1 cellular context compared by ENCODE assay signal in the genomic region with DNA sequence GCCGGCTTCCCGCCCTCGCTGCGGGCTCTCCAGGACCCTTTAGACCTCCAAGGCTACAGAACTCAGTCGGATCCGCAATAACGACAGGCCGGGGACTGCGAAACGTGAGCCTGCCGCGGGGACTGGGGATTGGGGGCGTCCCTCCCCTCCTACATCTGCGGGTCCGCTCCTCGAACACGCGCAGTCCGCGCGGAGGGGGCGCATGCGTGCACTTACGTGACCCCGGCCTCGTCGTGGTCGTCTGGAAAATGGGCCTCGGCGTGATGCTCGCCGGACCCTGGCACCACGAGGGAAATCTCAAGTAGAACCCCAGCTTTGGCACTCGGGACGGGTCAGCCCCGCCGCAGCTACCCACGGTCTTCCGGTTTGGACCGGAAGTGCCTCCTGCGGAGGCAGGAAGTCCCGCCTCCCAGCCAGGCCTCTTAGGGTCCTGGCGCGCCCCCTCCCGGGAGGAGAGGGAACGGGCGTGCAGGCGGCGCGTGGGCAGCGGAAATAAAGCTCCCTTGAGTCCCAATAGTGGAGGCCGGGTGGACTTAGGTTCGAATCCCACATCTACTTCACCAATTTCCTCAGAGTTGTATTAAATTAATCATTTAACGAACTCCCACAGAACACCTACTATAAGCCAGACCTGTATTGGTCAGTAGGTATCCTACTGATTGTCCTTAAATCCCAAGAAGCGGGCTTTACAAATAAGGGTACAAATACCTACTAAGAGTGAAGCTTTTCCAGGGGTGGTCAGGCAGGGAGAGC.
TF ChIP-seq lines count a peak whose summit lies in the region.

A gene with protein sequence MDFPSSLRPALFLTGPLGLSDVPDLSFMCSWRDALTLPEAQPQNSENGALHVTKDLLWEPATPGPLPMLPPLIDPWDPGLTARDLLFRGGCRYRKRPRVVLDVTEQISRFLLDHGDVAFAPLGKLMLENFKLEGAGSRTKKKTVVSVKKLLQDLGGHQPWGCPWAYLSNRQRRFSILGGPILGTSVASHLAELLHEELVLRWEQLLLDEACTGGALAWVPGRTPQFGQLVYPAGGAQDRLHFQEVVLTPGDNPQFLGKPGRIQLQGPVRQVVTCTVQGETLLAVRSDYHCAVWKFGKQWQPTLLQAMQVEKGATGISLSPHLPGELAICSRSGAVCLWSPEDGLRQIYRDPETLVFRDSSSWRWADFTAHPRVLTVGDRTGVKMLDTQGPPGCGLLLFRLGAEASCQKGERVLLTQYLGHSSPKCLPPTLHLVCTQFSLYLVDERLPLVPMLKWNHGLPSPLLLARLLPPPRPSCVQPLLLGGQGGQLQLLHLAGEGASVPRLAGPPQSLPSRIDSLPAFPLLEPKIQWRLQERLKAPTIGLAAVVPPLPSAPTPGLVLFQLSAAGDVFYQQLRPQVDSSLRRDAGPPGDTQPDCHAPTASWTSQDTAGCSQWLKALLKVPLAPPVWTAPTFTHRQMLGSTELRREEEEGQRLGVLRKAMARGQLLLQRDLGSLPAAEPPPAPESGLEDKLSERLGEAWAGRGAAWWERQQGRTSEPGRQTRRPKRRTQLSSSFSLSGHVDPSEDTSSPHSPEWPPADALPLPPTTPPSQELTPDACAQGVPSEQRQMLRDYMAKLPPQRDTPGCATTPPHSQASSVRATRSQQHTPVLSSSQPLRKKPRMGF (minus strand): TSS at position 373 of the 753 bp plus-strand sequence. CDS start 2,069 bp downstream, outside the sequence.

TF ChIP-seq in GM12878, 131 proteins besides CTCF, POLR2A, EP300 and RAD21 (continued from another document):
- TF ChIP-seq, protein P1, sequence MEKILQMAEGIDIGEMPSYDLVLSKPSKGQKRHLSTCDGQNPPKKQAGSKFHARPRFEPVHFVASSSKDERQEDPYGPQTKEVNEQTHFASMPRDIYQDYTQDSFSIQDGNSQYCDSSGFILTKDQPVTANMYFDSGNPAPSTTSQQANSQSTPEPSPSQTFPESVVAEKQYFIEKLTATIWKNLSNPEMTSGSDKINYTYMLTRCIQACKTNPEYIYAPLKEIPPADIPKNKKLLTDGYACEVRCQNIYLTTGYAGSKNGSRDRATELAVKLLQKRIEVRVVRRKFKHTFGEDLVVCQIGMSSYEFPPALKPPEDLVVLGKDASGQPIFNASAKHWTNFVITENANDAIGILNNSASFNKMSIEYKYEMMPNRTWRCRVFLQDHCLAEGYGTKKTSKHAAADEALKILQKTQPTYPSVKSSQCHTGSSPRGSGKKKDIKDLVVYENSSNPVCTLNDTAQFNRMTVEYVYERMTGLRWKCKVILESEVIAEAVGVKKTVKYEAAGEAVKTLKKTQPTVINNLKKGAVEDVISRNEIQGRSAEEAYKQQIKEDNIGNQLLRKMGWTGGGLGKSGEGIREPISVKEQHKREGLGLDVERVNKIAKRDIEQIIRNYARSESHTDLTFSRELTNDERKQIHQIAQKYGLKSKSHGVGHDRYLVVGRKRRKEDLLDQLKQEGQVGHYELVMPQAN (conservative IDR thresholded peaks at IDR 0.05), result peak; percentile 85; the same call in 1 of the 2 replicates
- TF ChIP-seq YY1 (IDR thresholded peaks at IDR 0.05; ENCODE audit: low read depth, low read length), result peak; percentile 70
- TF ChIP-seq JUND (IDR thresholded peaks at IDR 0.05; ENCODE audit: low read depth, low read length), result no peak
- peak; percentile 65 for TF ChIP-seq RUNX3 (IDR thresholded peaks at IDR 0.05; ENCODE audit: low read length)
- TF ChIP-seq HDAC6 (IDR thresholded peaks at IDR 0.05; ENCODE audit: unreplicated experiment), result no peak
